Comparison of ENCODE assay signal across 10 cellular contexts in genomic region chr11:103929168-103929903, GRCh38.
DNase-seq lines count a peak whose midpoint lies in the region; ATAC-seq and TF ChIP-seq lines count a peak whose summit lies in the region.
"Had no signal": no experiment of that assay in that cellular context is flagged by ENCODE, and none has a peak within 500 bp of the region (broad histone marks: within the 10 kb centered on the region; RNA-seq: fewer than 3 reads in every experiment).

No MANE protein-coding gene starts in this region.

- H3K27ac ChIP-seq in hepatocyte = peak overlapping the region; percentile 30

- H2AFZ ChIP-seq in hepatocyte = no peak overlapping the region

- ATAC-seq in GM18519 (IDR thresholded peaks at IDR 0.05; ENCODE audit: low FRiP score, unreplicated experiment) (peak; percentile 95), GM21526 (IDR thresholded peaks at IDR 0.05; ENCODE audit: low FRiP score, unreplicated experiment) (peak; percentile 96), HG03108 (IDR thresholded peaks at IDR 0.05; ENCODE audit: unreplicated experiment) (peak; percentile 91)

- 40% methylated on average over 3 of the region's 3 CpGs for WGBS in hepatocyte (ENCODE audit: low lambda C conversion rate, missing lambda C conversion rate)

- H3K79me2 ChIP-seq in hepatocyte = no peaks in the 10 kb centered on the region

- H3K4me3 ChIP-seq in hepatocyte = no peak overlapping the region

- DNase-seq in hepatocyte (ENCODE audit: low spot score) (no peak), SIG-M5 treated with dmso at 0.1 percent for 504 hours (lab: John Stamatoyannopoulos, UW; ENCODE audit: unreplicated experiment) (no peak), DMS53 treated with DMSO at 0.1 percent for 48 hours (lab: John Stamatoyannopoulos, UW; ENCODE audit: unreplicated experiment) (no peak), cerebellum (ENCODE audit: low spot score) (no peak), ecto neural progenitor cell (ENCODE audit: low spot score) (no peak)
- DNase-seq: retina, Right ventricle myocardium superior had no signal

- peak overlapping the region; percentile 52 for H3K4me2 ChIP-seq in hepatocyte

- no peaks in the 10 kb centered on the region for H4K20me1 ChIP-seq in hepatocyte (ENCODE audit: insufficient read depth, poor library complexity, severe bottlenecking)

- peaks cover 9% of the 10 kb centered on the region for H3K4me1 ChIP-seq in hepatocyte (ENCODE audit: insufficient read depth)

- no peaks in the 10 kb centered on the region for H3K9me2 ChIP-seq in hepatocyte (replicated peaks; ENCODE audit: insufficient read depth)

- no peaks in the 10 kb centered on the region for H3K9me3 ChIP-seq in hepatocyte (ENCODE audit: low read depth)

- no peaks in the 10 kb centered on the region for H3K36me3 ChIP-seq in hepatocyte (replicated peaks; ENCODE audit: insufficient read depth, low read depth)

- H3K27me3 ChIP-seq in hepatocyte = no peaks in the 10 kb centered on the region

- no peak for TF ChIP-seq CTCF in hepatocyte (IDR thresholded peaks at IDR 0.05; ENCODE audit: poor library complexity)
